In the genomic region with DNA sequence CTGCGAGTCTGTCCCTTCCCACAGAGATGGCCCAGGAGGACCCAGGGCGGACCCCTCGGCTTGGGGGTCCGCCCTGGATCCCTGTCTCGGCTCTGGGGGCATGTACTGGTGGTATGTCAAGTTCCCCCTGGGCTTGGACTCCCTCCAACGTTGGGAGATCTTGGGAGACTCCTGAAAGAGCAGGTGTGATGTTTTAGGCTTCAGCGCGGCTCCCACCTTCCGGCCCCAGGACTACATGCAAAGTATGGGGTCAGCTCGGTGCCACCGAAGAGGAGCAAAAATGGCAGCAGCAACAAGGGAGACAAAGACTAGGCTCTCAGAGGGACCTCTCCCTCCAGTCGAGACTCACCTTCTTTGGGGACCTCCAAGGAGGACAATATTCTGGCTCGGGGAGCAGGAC, we compare ENCODE assay signal across 7 cellular contexts. TPM values are rescaled to one million over a fixed set of nuclear protein-coding genes. Genes with fewer than 3 reads are reported as not detected.
DNase-seq lines count a peak whose midpoint lies in the region; ATAC-seq and TF ChIP-seq lines count a peak whose summit lies in the region.
"Had no signal": no experiment of that assay in that cellular context is flagged by ENCODE, and none has a peak within 500 bp of the region (broad histone marks: within the 10 kb centered on the region; RNA-seq: fewer than 3 reads in every experiment).

No MANE protein-coding gene starts in this region.

- intact Hi-C loops in MCF 10A (cut with micrococcal nuclease): no loop called here
- intact Hi-C loops in psoas muscle (cut with DNase I): loop anchor here in 1 of 2 donors (5.0 kb wide), 1 partner anchor 38 kb away; no protein-coding TSS in a partner anchor

- peak overlapping the region; percentile 82 for H3K4me3 Mint-ChIP-seq in HFFc6
- H3K4me3 Mint-ChIP-seq in MCF 10A (ENCODE audit: unreplicated experiment): peak overlapping the region; percentile 89

- ATAC-seq in psoas muscle: no peak

- no peaks in the 10 kb centered on the region for H3K27me3 ChIP-seq in psoas muscle (ENCODE audit: insufficient read depth in 3 of 3, low read length in 2 of 3)

- no peak for DNase-seq in HFFc6
- DNase-seq in MCF 10A (ENCODE audit: unreplicated experiment): no peak
- DNase-seq in psoas muscle: peak in 1 of 2 donors; percentile 59
- no peak for DNase-seq in NOMO-1 (lab: John Stamatoyannopoulos, UW; ENCODE audit: unreplicated experiment in 2 of 2)
- DNase-seq in inferior parietal cortex (ENCODE audit: extremely low spot score): no peak
- no peak for DNase-seq in activated CD4-positive, alpha-beta T cell treated with anti-CD3 and anti-CD28 coated beads for 48 hours
- DNase-seq: SHP77 had no signal

- H3K36me3 Mint-ChIP-seq in HFFc6 (ENCODE audit: low read depth) (no peaks in the 10 kb centered on the region; the same call in 1 of the 2 replicates), MCF 10A (ENCODE audit: insufficient read depth, unreplicated experiment) (no peaks in the 10 kb centered on the region)

- H3K9me3 Mint-ChIP-seq in HFFc6 (no peaks in the 10 kb centered on the region; the same call in 1 of the 2 replicates), MCF 10A (ENCODE audit: unreplicated experiment) (no peaks in the 10 kb centered on the region)

- peaks cover 0 to 17% of the 10 kb centered on the region in 2 donors for H3K36me3 ChIP-seq in psoas muscle (ENCODE audit: insufficient read depth in 1 of 2, low read depth in 1 of 2)

- H3K4me1 Mint-ChIP-seq in HFFc6 (ENCODE audit: low read depth) (peaks cover 43% of the 10 kb centered on the region), MCF 10A (ENCODE audit: insufficient read depth, unreplicated experiment) (peaks cover 20% of the 10 kb centered on the region)

- no TSS peak for BruUV-seq in MCF 10A (replicated peaks; lab: Mats Ljungman, UMichigan)

- POLR2A ChIA-PET in MCF 10A (lab: Yijun Ruan, JAX): interaction anchor here (0.8 to 1.4 kb wide), 4 partner anchors 10 to 152 kb away, joined by 3 to 9 read pairs (median 4); partner anchors contain the start of gene CA11

- peak overlapping the region; percentile 78 for H3K4me3 ChIP-seq in psoas muscle

- H3K27ac Mint-ChIP-seq in HFFc6 (peak overlapping the region; percentile 83), MCF 10A (ENCODE audit: low read depth, unreplicated experiment) (peak overlapping the region; percentile 91)

- peak overlapping the region; percentile 91 for H3K27ac ChIP-seq in psoas muscle

- peaks cover 35% of the 10 kb centered on the region for H3K4me1 ChIP-seq in psoas muscle

- WGBS in psoas muscle, 3 donors: 43 to 47% (median 45%) methylated on average over 13 of the region's 13 CpGs

- no peaks in the 10 kb centered on the region for H3K9me3 ChIP-seq in psoas muscle

- H3K27me3 Mint-ChIP-seq in HFFc6 (ENCODE audit: insufficient read depth): no peaks in the 10 kb centered on the region; the same call in none of the 2 replicates
- H3K27me3 Mint-ChIP-seq in MCF 10A (ENCODE audit: insufficient read depth, unreplicated experiment): no peaks in the 10 kb centered on the region

- TF ChIP-seq CTCF in HFFc6 (IDR thresholded peaks at IDR 0.05) (no peak), MCF 10A (IDR thresholded peaks at IDR 0.05; ENCODE audit: unreplicated experiment) (no peak), psoas muscle (IDR thresholded peaks at IDR 0.05) (no peak)

- CTCF ChIA-PET in MCF 10A (lab: Yijun Ruan, JAX): interaction anchor here (0.7 kb wide), 1 partner anchor 39 kb away, joined by 4 read pairs; no protein-coding TSS in a partner anchor

RNA-seq across cellular contexts. Expression of gene MAMSTR, which starts 4.2 kb away (rescaled TPM):
- 1 to 10 TPM; 2.7 to 4.5 (median 3.0) TPM for total RNA-seq in HFFc6 (2021; fragmentation: NEBNext Ultra II Directional; extraction: Animal tissue kit (Norgen Biotek cat#: 25700))
- total RNA-seq in MCF 10A (2022) (0.22 and 0.65 TPM in 2 replicates), psoas muscle (10 to 100 TPM in 3 of 4 donors, 1 to 10 TPM in 1; 7.9 to 50.9 (median 32.9) TPM)
- polyA plus RNA-seq in psoas muscle: 10 to 100 TPM in 1 of 3 donors, 1 to 10 TPM in 2; 3.1 to 10.5 (median 8.4) TPM

RNA-seq across cellular contexts. Expression of gene FUT2, which starts 19.5 kb away (rescaled TPM):
- not detected for total RNA-seq in HFFc6 (2021; fragmentation: NEBNext Ultra II Directional; extraction: Animal tissue kit (Norgen Biotek cat#: 25700))
- total RNA-seq in MCF 10A (2022) (not detected in 2 replicates), psoas muscle (not detected)
- not detected for polyA plus RNA-seq in psoas muscle

RNA-seq across cellular contexts. Expression of gene RASIP1, which starts 25.1 kb away (rescaled TPM):
- under 1 TPM in 1 of 6 experiments, not detected in 5; 0.07 TPM for total RNA-seq in HFFc6 (2021; fragmentation: NEBNext Ultra II Directional; extraction: Animal tissue kit (Norgen Biotek cat#: 25700))
- 1.9 and 3.0 TPM in 2 replicates for total RNA-seq in MCF 10A (2022)
- 1 to 10 TPM; 6.9 to 9.7 (median 8.0) TPM for total RNA-seq in psoas muscle
- 1 to 10 TPM; 3.9 to 7.7 (median 4.9) TPM for polyA plus RNA-seq in psoas muscle

RNA-seq across cellular contexts. Expression of gene IZUMO1, which starts 31.4 kb away (rescaled TPM):
- total RNA-seq in HFFc6 (2021; fragmentation: NEBNext Ultra II Directional; extraction: Animal tissue kit (Norgen Biotek cat#: 25700)): not detected
- total RNA-seq in MCF 10A (2022): 3.5 and 4.2 TPM in 2 replicates
- under 1 TPM in 3 of 4 donors, not detected in 1; 0.26 to 0.76 (median 0.36) TPM for total RNA-seq in psoas muscle
- polyA plus RNA-seq in psoas muscle: under 1 TPM in 2 of 3 donors, not detected in 1; 0.18 to 0.66 TPM

RNA-seq across cellular contexts. Expression of gene FUT1, which starts 37.2 kb away (rescaled TPM):
- under 1 TPM in 3 of 6 experiments, not detected in 3; 0.05 to 0.06 (median 0.05) TPM for total RNA-seq in HFFc6 (2021; fragmentation: NEBNext Ultra II Directional; extraction: Animal tissue kit (Norgen Biotek cat#: 25700))
- total RNA-seq in MCF 10A (2022) (10.5 and 14.7 TPM in 2 replicates), psoas muscle (1 to 10 TPM; 1.6 to 2.3 (median 2.0) TPM)
- polyA plus RNA-seq in psoas muscle: 1 to 10 TPM; 1.1 to 1.3 (median 1.3) TPM
